ENCODE assay signal across 1 cellular context in the genomic region with DNA sequence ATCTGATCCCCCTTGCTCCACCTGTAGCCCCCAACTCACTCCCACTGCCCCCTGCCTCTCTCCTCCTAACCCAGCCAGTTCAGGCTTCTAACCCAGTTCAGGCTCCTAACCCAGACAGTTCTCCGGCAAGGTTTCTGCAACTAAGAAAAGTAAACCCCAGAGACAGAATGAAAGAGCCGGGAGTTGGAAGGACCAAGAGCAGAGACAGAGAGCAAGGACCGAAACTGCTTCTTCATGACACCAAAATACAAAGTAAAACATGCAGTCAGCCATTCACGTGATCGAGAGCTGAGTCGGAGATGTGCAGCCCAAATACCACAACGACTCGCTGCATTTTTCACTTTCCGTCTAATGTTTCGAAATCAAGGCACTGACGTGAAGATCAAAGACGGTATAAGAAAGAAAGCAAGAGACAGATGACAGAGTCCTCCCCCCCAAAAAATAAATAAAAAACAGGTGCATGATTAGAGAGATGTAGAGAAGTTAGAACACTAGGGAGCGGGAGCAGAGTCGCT.
TF ChIP-seq lines count a peak whose summit lies in the region.

No MANE protein-coding gene starts in this region.

TF ChIP-seq in K562, 482 proteins besides CTCF, POLR2A, EP300 and RAD21:
- TF ChIP-seq ZNF79 (CRISPR knock-in tag; IDR thresholded peaks at IDR 0.05; ENCODE audit: low read depth) (no peak), CEBPB (tag; IDR thresholded peaks at IDR 0.05) (peak; percentile 84), BHLHE40 (IDR thresholded peaks at IDR 0.05; ENCODE audit: low read length) (peak; percentile 69), TOE1 (IDR thresholded peaks at IDR 0.05; ENCODE audit: borderline replicate concordance) (0 out of 2 replicates have a peak, but pooled peaks have one; percentile 16), TOE1 (CRISPR knock-in tag; IDR thresholded peaks at IDR 0.05; ENCODE audit: borderline replicate concordance, low read depth) (no peak), FOSL1 (tag; conservative IDR thresholded peaks at IDR 0.05) (0 out of 2 replicates have a peak, but pooled peaks have one; percentile 5), ZNF311 (CRISPR knock-in tag; IDR thresholded peaks at IDR 0.05) (no peak), CEBPG (CRISPR knock-in tag; IDR thresholded peaks at IDR 0.05) (no peak), CEBPG (tag; conservative IDR thresholded peaks at IDR 0.05 in 1 of 2, IDR thresholded peaks at IDR 0.05 in 1 of 2) (0 out of 4 replicates have a peak, but pooled peaks of 1 of the 2 experiments have one; percentile 23)
- TF ChIP-seq, protein P1, sequence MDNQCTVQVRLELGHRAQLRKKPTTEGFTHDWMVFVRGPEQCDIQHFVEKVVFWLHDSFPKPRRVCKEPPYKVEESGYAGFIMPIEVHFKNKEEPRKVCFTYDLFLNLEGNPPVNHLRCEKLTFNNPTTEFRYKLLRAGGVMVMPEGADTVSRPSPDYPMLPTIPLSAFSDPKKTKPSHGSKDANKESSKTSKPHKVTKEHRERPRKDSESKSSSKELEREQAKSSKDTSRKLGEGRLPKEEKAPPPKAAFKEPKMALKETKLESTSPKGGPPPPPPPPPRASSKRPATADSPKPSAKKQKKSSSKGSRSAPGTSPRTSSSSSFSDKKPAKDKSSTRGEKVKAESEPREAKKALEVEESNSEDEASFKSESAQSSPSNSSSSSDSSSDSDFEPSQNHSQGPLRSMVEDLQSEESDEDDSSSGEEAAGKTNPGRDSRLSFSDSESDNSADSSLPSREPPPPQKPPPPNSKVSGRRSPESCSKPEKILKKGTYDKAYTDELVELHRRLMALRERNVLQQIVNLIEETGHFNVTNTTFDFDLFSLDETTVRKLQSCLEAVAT (IDR thresholded peaks at IDR 0.05): peak in 1 of 2 experiments; percentile 72; a peak in 2 of 4 replicates
- TF ChIP-seq, protein P2, sequence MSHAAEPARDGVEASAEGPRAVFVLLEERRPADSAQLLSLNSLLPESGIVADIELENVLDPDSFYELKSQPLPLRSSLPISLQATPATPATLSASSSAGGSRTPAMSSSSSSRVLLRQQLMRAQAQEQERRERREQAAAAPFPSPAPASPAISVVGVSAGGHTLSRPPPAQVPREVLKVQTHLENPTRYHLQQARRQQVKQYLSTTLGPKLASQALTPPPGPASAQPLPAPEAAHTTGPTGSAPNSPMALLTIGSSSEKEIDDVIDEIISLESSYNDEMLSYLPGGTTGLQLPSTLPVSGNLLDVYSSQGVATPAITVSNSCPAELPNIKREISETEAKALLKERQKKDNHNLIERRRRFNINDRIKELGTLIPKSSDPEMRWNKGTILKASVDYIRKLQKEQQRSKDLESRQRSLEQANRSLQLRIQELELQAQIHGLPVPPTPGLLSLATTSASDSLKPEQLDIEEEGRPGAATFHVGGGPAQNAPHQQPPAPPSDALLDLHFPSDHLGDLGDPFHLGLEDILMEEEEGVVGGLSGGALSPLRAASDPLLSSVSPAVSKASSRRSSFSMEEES (CRISPR knock-in tag; IDR thresholded peaks at IDR 0.05): peak; percentile 14; the same call in 1 of the 2 replicates
